22 cellular contexts compared by ENCODE assay signal in the genomic region with DNA sequence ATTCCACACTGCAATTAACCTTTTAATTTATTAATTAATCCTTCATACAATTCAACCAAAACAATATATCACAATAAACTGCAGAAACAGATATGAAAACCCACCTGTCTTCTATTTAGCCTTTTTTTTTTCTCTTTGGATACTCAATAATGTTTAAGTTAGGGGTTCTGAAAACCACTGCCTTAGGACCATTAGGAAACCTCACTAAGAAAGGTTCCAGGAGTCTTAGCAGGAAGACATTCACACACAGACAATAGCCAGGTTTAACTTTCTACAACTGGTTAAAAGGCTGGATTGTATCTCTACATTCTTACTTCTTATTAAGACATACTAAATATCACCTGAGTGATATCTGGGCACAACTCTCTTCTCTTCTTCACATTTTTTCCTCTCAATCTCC. TPM values are rescaled to one million over a fixed set of nuclear protein-coding genes. Genes with fewer than 3 reads are reported as not detected.
DNase-seq lines count a peak whose midpoint lies in the region; ATAC-seq, FAIRE-seq and TF ChIP-seq lines count a peak whose summit lies in the region.
"Had no signal": no experiment of that assay in that cellular context is flagged by ENCODE, and none has a peak within 500 bp of the region (broad histone marks: within the 10 kb centered on the region; RNA-seq: fewer than 3 reads in every experiment).

No MANE protein-coding gene starts in this region.

- intact Hi-C loops in Calu3 (cut with micrococcal nuclease; ENCODE audit: unreplicated experiment), result loop anchor here (5.0 kb wide), 1 partner anchor 333 kb away; a partner anchor contains a TSS
- intact Hi-C loops in naive thymus-derived CD4-positive, alpha-beta T cell (cut with micrococcal nuclease), result loop anchor here in 1 of 2 donors (10.0 kb wide), 1 partner anchor 1035 kb away; no protein-coding TSS in a partner anchor

- H3K4me1 Mint-ChIP-seq in Calu3 (ENCODE audit: low read depth, unreplicated experiment), result peaks cover 31% of the 10 kb centered on the region
- H3K4me1 Mint-ChIP-seq in activated T-helper 17 cell treated with anti-CD3 and anti-CD28 coated beads, Interleukin-2, amount 50 U/mL, for 72 hours, result peaks cover 29% of the 10 kb centered on the region
- H3K4me1 Mint-ChIP-seq in naive thymus-derived CD4-positive, alpha-beta T cell, result peaks cover 38 to 65% (median 55%) of the 10 kb centered on the region in 7 donors

- H3K4me2 ChIP-seq in A549, result peak overlapping the region; percentile 15; the same call in 1 of the 3 replicates

- H3K4me3 Mint-ChIP-seq in Calu3 (ENCODE audit: low read depth, unreplicated experiment), result no peak overlapping the region
- peak overlapping the region; percentile 86 for H3K4me3 Mint-ChIP-seq in activated T-helper 17 cell treated with anti-CD3 and anti-CD28 coated beads, Interleukin-2, amount 50 U/mL, for 72 hours
- peak overlapping the region in 8 of 10 donors; percentile 0 to 60 (median 32) for H3K4me3 Mint-ChIP-seq in naive thymus-derived CD4-positive, alpha-beta T cell
- H3K4me3 Mint-ChIP-seq: stimulated activated naive B cell treated with anti-CD40 and anti-IgM and Interleukin-4, amounts not matched to agents 10 μg/mL and 1 μg/mL and 100 μg/mL, for 72 hours had no signal

- POLR2A ChIA-PET in A549 (lab: Yijun Ruan, JAX), result interaction anchor here (0.7 kb wide), 1 partner anchor 325 kb away, joined by 5 read pairs; no protein-coding TSS in a partner anchor
- POLR2A ChIA-PET in naive thymus-derived CD4-positive, alpha-beta T cell (lab: Charles Lee), result interaction anchor here (1.2 kb wide), 1 partner anchor 70 kb away, joined by 3 read pairs; a partner anchor contains a TSS

- H3K4me3 ChIP-seq in A549 (no peak overlapping the region), MG63 (no peak overlapping the region), coronary artery (no peak overlapping the region)
- H3K4me3 ChIP-seq in naive thymus-derived CD4-positive, alpha-beta T cell (ENCODE audit: low read length), result no peak overlapping the region
- H3K4me3 ChIP-seq: SJSA1 had no signal

- peaks cover 25% of the 10 kb centered on the region for H3K4me1 ChIP-seq in A549
- peaks cover 9 to 10% of the 10 kb centered on the region in 2 donors for H3K4me1 ChIP-seq in naive thymus-derived CD4-positive, alpha-beta T cell (ENCODE audit: control insufficient read depth in 2 of 2, insufficient read depth in 2 of 2, low read length in 2 of 2)

- TSS peak; percentile 2 for BruUV-seq in Calu3 (replicated peaks; lab: Mats Ljungman, UMichigan)

- H3K27ac ChIP-seq in A549 (no peak overlapping the region), coronary artery (no peak overlapping the region)
- no peak overlapping the region for H3K27ac ChIP-seq in naive thymus-derived CD4-positive, alpha-beta T cell (ENCODE audit: low read depth, low read length)
- H3K27ac ChIP-seq: HL-60, SJSA1 had no signal

- H3K9me3 Mint-ChIP-seq in Calu3 (ENCODE audit: low read depth, unreplicated experiment), result no peaks in the 10 kb centered on the region
- no peaks in the 10 kb centered on the region for H3K9me3 Mint-ChIP-seq in activated T-helper 17 cell treated with anti-CD3 and anti-CD28 coated beads, Interleukin-2, amount 50 U/mL, for 72 hours
- no peaks in the 10 kb centered on the region for H3K9me3 Mint-ChIP-seq in naive thymus-derived CD4-positive, alpha-beta T cell
- H3K9me3 Mint-ChIP-seq: stimulated activated naive B cell treated with anti-CD40 and anti-IgM and Interleukin-4, amounts not matched to agents 10 μg/mL and 1 μg/mL and 100 μg/mL, for 72 hours had no signal

- no peak overlapping the region for H3K27ac Mint-ChIP-seq in Calu3 (ENCODE audit: unreplicated experiment)
- no peak overlapping the region for H3K27ac Mint-ChIP-seq in activated T-helper 17 cell treated with anti-CD3 and anti-CD28 coated beads, Interleukin-2, amount 50 U/mL, for 72 hours
- peak overlapping the region; percentile 3 to 72 (median 40) for H3K27ac Mint-ChIP-seq in naive thymus-derived CD4-positive, alpha-beta T cell
- H3K27ac Mint-ChIP-seq: stimulated activated naive B cell treated with anti-CD40 and anti-IgM and Interleukin-4, amounts not matched to agents 10 μg/mL and 1 μg/mL and 100 μg/mL, for 72 hours had no signal

- no peak for ATAC-seq in A549
- ATAC-seq in activated T-helper 17 cell treated with anti-CD3 and anti-CD28 coated beads, Interleukin-2, amount 50 U/mL, for 72 hours (replicated peaks), result no peak
- ATAC-seq in naive thymus-derived CD4-positive, alpha-beta T cell, result no peak
- ATAC-seq: esophagus mucosa; stimulated activated naive B cell treated with anti-CD40 and anti-IgM and Interleukin-4, amounts not matched to agents 10 μg/mL and 1 μg/mL and 100 μg/mL, for 72 hours had no signal

- peaks cover 38% of the 10 kb centered on the region for H3K36me3 Mint-ChIP-seq in Calu3 (ENCODE audit: insufficient read depth, unreplicated experiment)
- H3K36me3 Mint-ChIP-seq in activated T-helper 17 cell treated with anti-CD3 and anti-CD28 coated beads, Interleukin-2, amount 50 U/mL, for 72 hours (ENCODE audit: low read depth), result peaks cover 57% of the 10 kb centered on the region
- H3K36me3 Mint-ChIP-seq in naive thymus-derived CD4-positive, alpha-beta T cell, result peaks cover 2 to 18% (median 6%) of the 10 kb centered on the region in 5 donors

- no peaks in the 10 kb centered on the region for H3K27me3 ChIP-seq in naive thymus-derived CD4-positive, alpha-beta T cell (ENCODE audit: control insufficient read depth in 2 of 2, insufficient read depth in 2 of 2, low read length in 2 of 2)
- H3K27me3 ChIP-seq in MG63, result no peaks in the 10 kb centered on the region
- H3K27me3 ChIP-seq: SJSA1 had no signal

- TF ChIP-seq CTCF in A549 (IDR thresholded peaks at IDR 0.05) (no peak), Calu3 (IDR thresholded peaks at IDR 0.05; ENCODE audit: unreplicated experiment) (no peak), coronary artery (IDR thresholded peaks at IDR 0.05) (no peak)

- H3K36me3 ChIP-seq in naive thymus-derived CD4-positive, alpha-beta T cell (ENCODE audit: control insufficient read depth in 2 of 3, insufficient read depth in 3 of 3, low read length in 3 of 3), result peaks cover 0 to 22% (median under 1%) of the 10 kb centered on the region in 3 experiments
- peaks cover 2% of the 10 kb centered on the region for H3K36me3 ChIP-seq in MG63

- TF ChIP-seq RAD21 in A549 (conservative IDR thresholded peaks at IDR 0.05 in 1 of 2, IDR thresholded peaks at IDR 0.05 in 1 of 2), result no peak

- H3K9me3 ChIP-seq in A549, result no peaks in the 10 kb centered on the region
- no peaks in the 10 kb centered on the region for H3K9me3 ChIP-seq in naive thymus-derived CD4-positive, alpha-beta T cell (ENCODE audit: control insufficient read depth in 2 of 3, low read length in 3 of 3)
- H3K9me3 ChIP-seq in MG63, result no peaks in the 10 kb centered on the region
- H3K9me3 ChIP-seq: SJSA1 had no signal

- no peak for FAIRE-seq in A549 (lab: Jason Lieb, UNC)
- FAIRE-seq: keratinocyte, small intestine, urothelium cell line had no signal

- no peaks in the 10 kb centered on the region for H3K27me3 Mint-ChIP-seq in Calu3 (ENCODE audit: unreplicated experiment)
- no peaks in the 10 kb centered on the region for H3K27me3 Mint-ChIP-seq in activated T-helper 17 cell treated with anti-CD3 and anti-CD28 coated beads, Interleukin-2, amount 50 U/mL, for 72 hours
- no peaks in the 10 kb centered on the region for H3K27me3 Mint-ChIP-seq in naive thymus-derived CD4-positive, alpha-beta T cell
- H3K27me3 Mint-ChIP-seq: stimulated activated naive B cell treated with anti-CD40 and anti-IgM and Interleukin-4, amounts not matched to agents 10 μg/mL and 1 μg/mL and 100 μg/mL, for 72 hours had no signal

- CTCF ChIA-PET in A549 (lab: Yijun Ruan, JAX), result interaction anchor here (1.3 kb wide), 1 partner anchor 327 kb away, joined by 3 read pairs; no protein-coding TSS in a partner anchor
- CTCF ChIA-PET in Calu3 (lab: Charles Lee), result no interaction called here
- CTCF ChIA-PET in naive thymus-derived CD4-positive, alpha-beta T cell (lab: Charles Lee), result no interaction called here

- no peak for TF ChIP-seq POLR2A in A549 (IDR thresholded peaks at IDR 0.05; ENCODE audit: low read length)

- no peak for TF ChIP-seq EP300 in A549 (IDR thresholded peaks at IDR 0.05)

- DNase-seq in A549 (ENCODE audit: low read depth in 1 of 2, low spot score in 1 of 2), result no peak
- DNase-seq in Calu3, result no peak
- DNase-seq in naive thymus-derived CD4-positive, alpha-beta T cell, result no peak
- DNase-seq in MG63, result no peak
- DNase-seq in coronary artery (ENCODE audit: low spot score), result no peak
- no peak for DNase-seq in DMS 273 treated with DMSO at 0.1 percent for 48 hours (lab: John Stamatoyannopoulos, UW)
- no peak for DNase-seq in cerebellum (ENCODE audit: low spot score)
- DNase-seq: activated CD4-positive, alpha-beta T cell treated with anti-CD3 and anti-CD28 coated beads, Interleukin-2, amount 50 U/mL, for 1 hour; aorta; cortex of kidney; DMS153; head of caudate nucleus; NCI-H1694; occipital lobe; small intestine; stimulated activated naive B cell treated with anti-CD40 and anti-IgM and Interleukin-4, amounts not matched to agents 10 μg/mL and 1 μg/mL and 100 μg/mL, for 72 hours had no signal

RNA-seq across cellular contexts. Expression of a gene that starts 3.3 kb away (rescaled TPM):
- polyA plus RNA-seq in A549 (2011; rRNA removed) (176 and 238 TPM in 2 replicates), A549 (2017; fragmentation: RNase III; extraction: RNeasy Plus Mini Kit Qiagen cat#74134 plus additional on column Dnase treatment) (90.2 to 105 TPM (median 96.4 TPM) in 3 replicates)
- polyA plus RNA-seq in A549 (2012; cell fraction: cytosol; rRNA removed), result 41.4 and 48.1 TPM in 2 replicates
- 29.6 and 42.0 TPM in 2 replicates for polyA plus RNA-seq in A549 (2012; cell fraction: nucleus; rRNA removed)
- 200 and 215 TPM in 2 replicates for polyA minus RNA-seq in A549 (2011; rRNA and poly(A)+ RNA removed)
- total RNA-seq in Calu3 (2022) (37.5 and 48.0 TPM in 2 replicates), cerebellum (94.2 TPM)
- 10 to 100 TPM; 48.3 to 50.9 TPM for total RNA-seq in activated T-helper 17 cell treated with anti-CD3 and anti-CD28 coated beads, Interleukin-2, amount 50 U/mL, for 72 hours
- 10 to 100 TPM; 51.3 to 75.3 (median 68.9) TPM for total RNA-seq in naive thymus-derived CD4-positive, alpha-beta T cell
- polyA plus RNA-seq in naive thymus-derived CD4-positive, alpha-beta T cell, result 10 to 100 TPM; 31.1 to 43.9 TPM
- 86.8 and 125 TPM in 2 replicates for total RNA-seq in MG63 (2014; rRNA removed; shearing (Covaris generic); ENCODE audit: low replicate concordance)

RNA-seq across cellular contexts. Expression of a gene that starts 14.4 kb away (rescaled TPM):
- 48.1 and 67.8 TPM in 2 replicates for polyA plus RNA-seq in A549 (2011; rRNA removed)
- 35.2 and 52.3 TPM in 2 replicates for polyA plus RNA-seq in A549 (2012; cell fraction: cytosol; rRNA removed)
- polyA plus RNA-seq in A549 (2012; cell fraction: nucleus; rRNA removed), result 17.9 and 21.3 TPM in 2 replicates
- polyA plus RNA-seq in A549 (2017; fragmentation: RNase III; extraction: RNeasy Plus Mini Kit Qiagen cat#74134 plus additional on column Dnase treatment), result 26.8 to 31.7 TPM (median 30.6 TPM) in 3 replicates
- 9.7 and 15.5 TPM in 2 replicates for polyA minus RNA-seq in A549 (2011; rRNA and poly(A)+ RNA removed)
- 15.5 and 20.1 TPM in 2 replicates for total RNA-seq in Calu3 (2022)
- 10 to 100 TPM; 20.8 to 22.3 TPM for total RNA-seq in activated T-helper 17 cell treated with anti-CD3 and anti-CD28 coated beads, Interleukin-2, amount 50 U/mL, for 72 hours
- 10 to 100 TPM in 4 of 5 experiments, 1 to 10 TPM in 1; 7.2 to 20.9 (median 18.6) TPM for total RNA-seq in naive thymus-derived CD4-positive, alpha-beta T cell
- 10 to 100 TPM; 16.1 to 18.4 TPM for polyA plus RNA-seq in naive thymus-derived CD4-positive, alpha-beta T cell
- 30.3 and 33.7 TPM in 2 replicates for total RNA-seq in MG63 (2014; rRNA removed; shearing (Covaris generic); ENCODE audit: low replicate concordance)
- 26.0 TPM for total RNA-seq in cerebellum

Comparison
In these comparisons a context has a peak if more than half of its experiments do, and no peak if none do; other contexts are left out.
1. H3K27ac Mint-ChIP-seq: peak in naive thymus-derived CD4-positive, alpha-beta T cell (9 of 9); none in Calu3 (single experiment) and activated T-helper 17 cell treated with anti-CD3 and anti-CD28 coated beads, Interleukin-2, amount 50 U/mL, for 72 hours (single experiment).